In genomic region chr16:47055136-47055885, GRCh38 we compare ENCODE assay signal across 15 cellular contexts.
A peak's percentile ranks its signal among the peaks of the same experiment; 100 is the strongest.
DNase-seq lines count a peak whose midpoint lies in the region; ATAC-seq and TF ChIP-seq lines count a peak whose summit lies in the region.
"Had no signal": no experiment of that assay in that cellular context is flagged by ENCODE, and none has a peak within 500 bp of the region (broad histone marks: within the 10 kb centered on the region; RNA-seq: fewer than 3 reads in every experiment).

No MANE protein-coding gene starts in this region.

- no peak overlapping the region for H3K27ac ChIP-seq in right cardiac atrium (ENCODE audit: low read length)
- H3K27ac ChIP-seq in upper lobe of right lung = no peak overlapping the region
- H3K27ac ChIP-seq in Karpas-422 (ENCODE audit: low read length) = no peak overlapping the region
- H3K27ac ChIP-seq: 22Rv1, A549, C4-2B had no signal

- no peak overlapping the region for H2AFZ ChIP-seq in Karpas-422 (ENCODE audit: low read length)

- H3K4me3 ChIP-seq in right cardiac atrium (ENCODE audit: low read length) (no peak overlapping the region), upper lobe of right lung (no peak overlapping the region), Karpas-422 (ENCODE audit: low read length) (no peak overlapping the region)
- H3K4me3 ChIP-seq: A549, HAP-1 had no signal

- H3K4me1 ChIP-seq in right cardiac atrium (ENCODE audit: control insufficient read depth, insufficient read depth, low read length) = no peaks in the 10 kb centered on the region
- no peaks in the 10 kb centered on the region for H3K4me1 ChIP-seq in upper lobe of right lung
- H3K4me1 ChIP-seq in Karpas-422 (ENCODE audit: low read length) = no peaks in the 10 kb centered on the region
- H3K4me1 ChIP-seq: A549, HAP-1 had no signal

- WGBS in right cardiac atrium = 89% methylated on average over 26 of the region's 26 CpGs

- intact Hi-C loops in cardiac septum (cut with DNase I) = no loop called here
- intact Hi-C loops in right cardiac atrium (cut with DNase I) = no loop called here
- intact Hi-C loops in posterior vena cava (cut with DNase I) = no loop called here
- intact Hi-C loops in upper lobe of right lung (cut with DNase I) = no loop called here

- H3K27me3 ChIP-seq in right cardiac atrium (ENCODE audit: control insufficient read depth, insufficient read depth) = no peaks in the 10 kb centered on the region
- H3K27me3 ChIP-seq in upper lobe of right lung = no peaks in the 10 kb centered on the region
- no peaks in the 10 kb centered on the region for H3K27me3 ChIP-seq in Karpas-422 (ENCODE audit: low read length)

- H4K20me1 ChIP-seq in Karpas-422 (ENCODE audit: insufficient read depth, low read depth, low read length) = no peaks in the 10 kb centered on the region

- no peak overlapping the region for H3K4me2 ChIP-seq in Karpas-422 (ENCODE audit: low read depth, low read length, poor library complexity, severe bottlenecking)
- H3K4me2 ChIP-seq: A549 had no signal

- DNase-seq in cardiac septum (ENCODE audit: low spot score) (peak; percentile 58), right cardiac atrium (no peak), posterior vena cava (ENCODE audit: low spot score) (peak; percentile 62), upper lobe of right lung (peak; percentile 60), Karpas-422 (no peak), COLO829 (ENCODE audit: low spot score) (no peak), DMS114 treated with DMSO at 0.1 percent for 48 hours (lab: John Stamatoyannopoulos, UW; ENCODE audit: unreplicated experiment) (no peak)
- DNase-seq: AML-193; CD4-positive, alpha-beta T cell; DMS79 treated with DMSO at 0.1 percent for 48 hours; GF-D8 had no signal

- H3K9me3 ChIP-seq in right cardiac atrium (ENCODE audit: control insufficient read depth, low read length) (no peaks in the 10 kb centered on the region), upper lobe of right lung (no peaks in the 10 kb centered on the region), Karpas-422 (ENCODE audit: low read length) (no peaks in the 10 kb centered on the region)
- H3K9me3 ChIP-seq: A549, HAP-1 had no signal

- ATAC-seq in right cardiac atrium (no peak), upper lobe of right lung (no peak)
- ATAC-seq: A549 had no signal

- H3K36me3 ChIP-seq in upper lobe of right lung (no peaks in the 10 kb centered on the region), Karpas-422 (ENCODE audit: insufficient read depth, low read length) (no peaks in the 10 kb centered on the region)
- H3K36me3 ChIP-seq: HAP-1 had no signal

- no peaks in the 10 kb centered on the region for H3K9me2 ChIP-seq in Karpas-422 (replicated peaks; ENCODE audit: insufficient read depth, low read length)

- no peak overlapping the region for H3K9ac ChIP-seq in Karpas-422 (ENCODE audit: low read length)

- TF ChIP-seq CTCF in upper lobe of right lung (IDR thresholded peaks at IDR 0.05) = no peak

- H3K79me2 ChIP-seq in Karpas-422 (ENCODE audit: low read length) = no peaks in the 10 kb centered on the region

Comparison
In these comparisons a context has a peak if more than half of its experiments do, and no peak if none do; other contexts are left out.
1. DNase-seq: peak in cardiac septum (single experiment), posterior vena cava (single experiment) and upper lobe of right lung (single experiment); none in right cardiac atrium (0 of 3), Karpas-422 (single experiment), COLO829 (single experiment) and DMS114 treated with DMSO at 0.1 percent for 48 hours (single experiment).